Comparison of ENCODE assay signal across 7 cellular contexts in genomic region chr14:103058209-103059055, GRCh38. TPM values are rescaled to one million over a fixed set of nuclear protein-coding genes. Genes with fewer than 3 reads are reported as not detected.
DNase-seq lines count a peak whose midpoint lies in the region; ATAC-seq and TF ChIP-seq lines count a peak whose summit lies in the region.

No MANE protein-coding gene starts in this region.

- H3K27ac ChIP-seq in ascending aorta (peak overlapping the region; percentile 76 to 80), layer of hippocampus (ENCODE audit: low read depth, low read length) (peak overlapping the region; percentile 57), subcutaneous abdominal adipose tissue (ENCODE audit: low read depth, low read length) (peak overlapping the region; percentile 76)

- peak overlapping the region in 4 of 5 donors; percentile 66 to 84 (median 74) for H3K9ac ChIP-seq in subcutaneous abdominal adipose tissue (ENCODE audit: low read length in 5 of 5)

- H3K4me1 ChIP-seq in ascending aorta (peaks cover 6 to 20% of the 10 kb centered on the region in 2 donors), subcutaneous abdominal adipose tissue (ENCODE audit: control insufficient read depth in 5 of 5, insufficient read depth in 5 of 5, low read length in 5 of 5) (peaks cover 0 to 50% (median 37%) of the 10 kb centered on the region in 5 donors)

- TF ChIP-seq CTCF in ascending aorta (IDR thresholded peaks at IDR 0.05) = no peak

- DNase-seq in ascending aorta (ENCODE audit: low spot score in 2 of 2) (peak in 1 of 2 donors; percentile 60), NCI-H128 (lab: John Stamatoyannopoulos, UW; ENCODE audit: unreplicated experiment) (no peak)
- DNase-seq in activated effector memory CD4-positive, alpha-beta T cell treated with anti-CD3 and anti-CD28 coated beads, Interleukin-2, amount 50 U/mL, for 16 hours = no peak

- H3K36me3 ChIP-seq in ascending aorta (no peaks in the 10 kb centered on the region), subcutaneous abdominal adipose tissue (ENCODE audit: control insufficient read depth in 5 of 5, insufficient read depth in 5 of 5, low read length in 5 of 5) (no peaks in the 10 kb centered on the region)

- H3K9me3 ChIP-seq in ascending aorta = no peaks in the 10 kb centered on the region
- no peaks in the 10 kb centered on the region for H3K9me3 ChIP-seq in subcutaneous abdominal adipose tissue (ENCODE audit: control insufficient read depth in 5 of 5, low read length in 5 of 5)

- intact Hi-C loops in ascending aorta (cut with DNase I) = loop anchor here (5.0 kb wide), 2 partner anchors 274 to 466 kb away; partner anchors contain the start of genes EIF5 and RCOR1

- ATAC-seq in HG02623 (IDR thresholded peaks at IDR 0.05; ENCODE audit: unreplicated experiment) = peak; percentile 1
- no peak for ATAC-seq in GM18861 (IDR thresholded peaks at IDR 0.05; ENCODE audit: unreplicated experiment)

- H3K27me3 ChIP-seq in ascending aorta (no peaks in the 10 kb centered on the region), layer of hippocampus (ENCODE audit: control insufficient read depth, insufficient read depth, low read length) (no peaks in the 10 kb centered on the region), subcutaneous abdominal adipose tissue (ENCODE audit: control insufficient read depth in 5 of 5, insufficient read depth in 4 of 5, low read length in 5 of 5) (no peaks in the 10 kb centered on the region)

- H3K4me3 ChIP-seq in ascending aorta (peak overlapping the region; percentile 75 to 98), subcutaneous abdominal adipose tissue (ENCODE audit: low read depth in 1 of 5, low read length in 5 of 5) (peak overlapping the region; percentile 70 to 79 (median 75))

RNA-seq across cellular contexts. Expression of gene CDC42BPB, which starts 1.1 kb away (rescaled TPM):
- total RNA-seq in ascending aorta = 96.5 TPM

RNA-seq across cellular contexts. Expression of gene LBHD2, which starts 25.6 kb away (rescaled TPM):
- total RNA-seq in ascending aorta = not detected

RNA-seq across cellular contexts. Expression of gene EXOC3L4, which starts 36.1 kb away (rescaled TPM):
- not detected for total RNA-seq in ascending aorta
